Comparison of ENCODE assay signal across 2 cellular contexts in the genomic region with DNA sequence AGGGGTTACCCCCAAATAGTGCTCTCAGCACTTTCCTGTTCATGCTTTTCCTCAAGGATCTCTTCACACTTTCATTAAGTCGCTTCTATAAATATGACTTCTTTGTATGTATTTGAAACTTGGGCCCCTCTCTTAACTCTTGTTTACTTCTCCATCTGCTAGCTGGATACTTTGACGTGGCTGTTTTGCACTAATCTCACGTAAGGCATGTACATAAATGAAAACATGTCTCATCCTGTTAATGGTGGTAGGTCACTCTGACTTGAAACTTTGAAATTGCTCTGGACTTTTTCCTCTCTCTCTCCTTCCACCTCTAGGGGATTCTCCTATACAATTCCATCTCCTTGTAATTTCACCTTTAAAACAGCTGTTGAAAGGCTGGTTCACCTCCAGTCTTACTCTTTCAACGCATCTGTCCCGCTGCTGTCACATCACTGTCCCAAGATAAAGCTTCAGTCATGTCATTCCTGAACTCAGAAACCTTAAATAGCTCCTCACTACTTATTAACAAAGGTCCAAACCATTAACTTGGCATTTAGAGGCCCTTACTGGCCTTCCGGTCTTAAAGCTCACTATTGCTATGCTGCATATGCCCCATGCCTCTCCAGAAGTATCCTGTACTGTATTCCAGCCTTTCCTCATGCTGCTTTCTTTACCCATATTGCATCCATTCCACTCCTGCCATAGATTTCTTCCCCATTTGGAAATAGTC.
TF ChIP-seq lines count a peak whose summit lies in the region.

No MANE protein-coding gene starts in this region.

TF ChIP-seq in HCT116, 20 proteins besides CTCF, POLR2A, EP300 and RAD21 (continued from another document):
- TF ChIP-seq, protein P1, sequence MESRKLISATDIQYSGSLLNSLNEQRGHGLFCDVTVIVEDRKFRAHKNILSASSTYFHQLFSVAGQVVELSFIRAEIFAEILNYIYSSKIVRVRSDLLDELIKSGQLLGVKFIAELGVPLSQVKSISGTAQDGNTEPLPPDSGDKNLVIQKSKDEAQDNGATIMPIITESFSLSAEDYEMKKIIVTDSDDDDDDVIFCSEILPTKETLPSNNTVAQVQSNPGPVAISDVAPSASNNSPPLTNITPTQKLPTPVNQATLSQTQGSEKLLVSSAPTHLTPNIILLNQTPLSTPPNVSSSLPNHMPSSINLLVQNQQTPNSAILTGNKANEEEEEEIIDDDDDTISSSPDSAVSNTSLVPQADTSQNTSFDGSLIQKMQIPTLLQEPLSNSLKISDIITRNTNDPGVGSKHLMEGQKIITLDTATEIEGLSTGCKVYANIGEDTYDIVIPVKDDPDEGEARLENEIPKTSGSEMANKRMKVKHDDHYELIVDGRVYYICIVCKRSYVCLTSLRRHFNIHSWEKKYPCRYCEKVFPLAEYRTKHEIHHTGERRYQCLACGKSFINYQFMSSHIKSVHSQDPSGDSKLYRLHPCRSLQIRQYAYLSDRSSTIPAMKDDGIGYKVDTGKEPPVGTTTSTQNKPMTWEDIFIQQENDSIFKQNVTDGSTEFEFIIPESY (IDR thresholded peaks at IDR 0.05; ENCODE audit: extremely low read depth, insufficient replicate concordance, low read length): no peak
- TF ChIP-seq EGR1 (IDR thresholded peaks at IDR 0.05; ENCODE audit: low read depth): no peak
TF ChIP-seq in HCT116: peak in this region for 0.

TF ChIP-seq in WTC11, 78 proteins besides CTCF, POLR2A, EP300 and RAD21 (continued from another document):
- TF ChIP-seq ELF4 (CRISPR knock-in tag; IDR thresholded peaks at IDR 0.05; ENCODE audit: low read depth) (no peak), GABPB1 (CRISPR knock-in tag; IDR thresholded peaks at IDR 0.05) (no peak), CBFB (CRISPR knock-in tag; IDR thresholded peaks at IDR 0.05; ENCODE audit: low read depth) (no peak), ESRRA (CRISPR knock-in tag; IDR thresholded peaks at IDR 0.05; ENCODE audit: borderline replicate concordance) (no peak), TEAD1 (CRISPR knock-in tag; IDR thresholded peaks at IDR 0.05) (no peak), ZNF317 (CRISPR knock-in tag; IDR thresholded peaks at IDR 0.05; ENCODE audit: borderline replicate concordance, low read depth) (no peak)
- TF ChIP-seq, protein P2, sequence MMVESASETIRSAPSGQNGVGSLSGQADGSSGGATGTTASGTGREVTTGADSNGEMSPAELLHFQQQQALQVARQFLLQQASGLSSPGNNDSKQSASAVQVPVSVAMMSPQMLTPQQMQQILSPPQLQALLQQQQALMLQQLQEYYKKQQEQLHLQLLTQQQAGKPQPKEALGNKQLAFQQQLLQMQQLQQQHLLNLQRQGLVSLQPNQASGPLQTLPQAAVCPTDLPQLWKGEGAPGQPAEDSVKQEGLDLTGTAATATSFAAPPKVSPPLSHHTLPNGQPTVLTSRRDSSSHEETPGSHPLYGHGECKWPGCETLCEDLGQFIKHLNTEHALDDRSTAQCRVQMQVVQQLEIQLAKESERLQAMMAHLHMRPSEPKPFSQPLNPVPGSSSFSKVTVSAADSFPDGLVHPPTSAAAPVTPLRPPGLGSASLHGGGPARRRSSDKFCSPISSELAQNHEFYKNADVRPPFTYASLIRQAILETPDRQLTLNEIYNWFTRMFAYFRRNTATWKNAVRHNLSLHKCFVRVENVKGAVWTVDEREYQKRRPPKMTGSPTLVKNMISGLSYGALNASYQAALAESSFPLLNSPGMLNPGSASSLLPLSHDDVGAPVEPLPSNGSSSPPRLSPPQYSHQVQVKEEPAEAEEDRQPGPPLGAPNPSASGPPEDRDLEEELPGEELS (CRISPR knock-in tag; IDR thresholded peaks at IDR 0.05): no peak
